ENCODE assay signal across 3 cellular contexts in the genomic region with DNA sequence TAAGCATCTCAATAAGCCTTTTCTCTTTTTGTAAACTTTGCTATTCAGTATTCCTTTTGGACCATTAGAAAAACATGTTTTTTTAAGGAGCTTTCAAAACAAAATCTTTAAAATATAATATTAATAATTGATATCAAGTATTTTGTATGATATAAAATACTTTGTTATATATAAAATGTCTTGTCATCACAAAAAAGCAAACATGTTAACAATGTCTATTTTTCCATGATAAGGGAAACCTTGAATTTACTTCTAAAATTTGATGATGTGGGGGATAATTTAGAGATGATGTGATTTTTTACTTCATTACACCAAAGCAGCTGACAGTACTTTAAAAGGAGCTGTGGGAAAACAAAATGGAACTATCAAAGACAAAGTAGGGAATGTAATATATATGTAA.
TF ChIP-seq lines count a peak whose summit lies in the region.

No MANE protein-coding gene starts in this region.

TF ChIP-seq in HepG2, 621 proteins besides CTCF, POLR2A, EP300 and RAD21:
- TF ChIP-seq MAFK (conservative IDR thresholded peaks at IDR 0.05 in 1 of 2, IDR thresholded peaks at IDR 0.05 in 1 of 2; ENCODE audit: low read length in 2 of 2) (peak; percentile 42 to 71), MAFF (IDR thresholded peaks at IDR 0.05; ENCODE audit: low read depth, low read length) (peak; percentile 46; the same call in 1 of the 2 replicates), CC2D1A (CRISPR knock-in tag; IDR thresholded peaks at IDR 0.05) (no peak)
- TF ChIP-seq, protein P1, sequence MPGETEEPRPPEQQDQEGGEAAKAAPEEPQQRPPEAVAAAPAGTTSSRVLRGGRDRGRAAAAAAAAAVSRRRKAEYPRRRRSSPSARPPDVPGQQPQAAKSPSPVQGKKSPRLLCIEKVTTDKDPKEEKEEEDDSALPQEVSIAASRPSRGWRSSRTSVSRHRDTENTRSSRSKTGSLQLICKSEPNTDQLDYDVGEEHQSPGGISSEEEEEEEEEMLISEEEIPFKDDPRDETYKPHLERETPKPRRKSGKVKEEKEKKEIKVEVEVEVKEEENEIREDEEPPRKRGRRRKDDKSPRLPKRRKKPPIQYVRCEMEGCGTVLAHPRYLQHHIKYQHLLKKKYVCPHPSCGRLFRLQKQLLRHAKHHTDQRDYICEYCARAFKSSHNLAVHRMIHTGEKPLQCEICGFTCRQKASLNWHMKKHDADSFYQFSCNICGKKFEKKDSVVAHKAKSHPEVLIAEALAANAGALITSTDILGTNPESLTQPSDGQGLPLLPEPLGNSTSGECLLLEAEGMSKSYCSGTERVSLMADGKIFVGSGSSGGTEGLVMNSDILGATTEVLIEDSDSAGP (CRISPR knock-in tag; IDR thresholded peaks at IDR 0.05; ENCODE audit: borderline replicate concordance) = no peak

TF ChIP-seq in IMR-90, 13 proteins besides CTCF, POLR2A, EP300 and RAD21:
- TF ChIP-seq MAZ (IDR thresholded peaks at IDR 0.05; ENCODE audit: borderline replicate concordance, low read depth, low read length) (no peak), MAFK (IDR thresholded peaks at IDR 0.05; ENCODE audit: low read depth, low read length) (0 out of 2 replicates have a peak, but pooled peaks have one; percentile 40)

TF ChIP-seq in GM12891, 5 proteins besides CTCF, POLR2A, EP300 and RAD21:
- TF ChIP-seq POU2F2 (IDR thresholded peaks at IDR 0.05; ENCODE audit: low read depth, low read length) (no peak), SPI1 (IDR thresholded peaks at IDR 0.05; ENCODE audit: low read depth, low read length) (no peak), POLR2AphosphoS5 (IDR thresholded peaks at IDR 0.05; ENCODE audit: low read depth, low read length) (no peak), PAX5 (IDR thresholded peaks at IDR 0.05; ENCODE audit: insufficient read depth, low read length, severe bottlenecking) (no peak), TAF1 (IDR thresholded peaks at IDR 0.05; ENCODE audit: low read depth, low read length) (no peak)
TF ChIP-seq in GM12891: peak in this region for 0.
